22 cellular contexts compared by ENCODE assay signal in genomic region chr18:10840768-10841167, GRCh38.
A peak's percentile ranks its signal among the peaks of the same experiment; 100 is the strongest.
DNase-seq lines count a peak whose midpoint lies in the region; ATAC-seq, FAIRE-seq and TF ChIP-seq lines count a peak whose summit lies in the region.
"Had no signal": no experiment of that assay in that cellular context is flagged by ENCODE, and none has a peak within 500 bp of the region (broad histone marks: within the 10 kb centered on the region; RNA-seq: fewer than 3 reads in every experiment).

No MANE protein-coding gene starts in this region.

- CTCF ChIA-PET in K562 (lab: Yijun Ruan, JAX; ENCODE audit: low intra/inter-chr PET ratio), result no interaction called here

- no peaks in the 10 kb centered on the region for H3K27me3 Mint-ChIP-seq in activated CD4-positive, alpha-beta T cell treated with anti-CD3 and anti-CD28 coated beads, Interleukin-2, amount 10 ng/mL, durations not matched to agents 24 days and 14 days

- no peak for FAIRE-seq in K562 (lab: Jason Lieb, UNC)
- FAIRE-seq: G401.6, H54, RCC 7860 had no signal

- POLR2A ChIA-PET in K562 (lab: Yijun Ruan, JAX), result interaction anchor here (0.5 to 1.3 kb wide), 3 partner anchors 20 to 52 kb away, joined by 3 to 6 read pairs (median 3); no protein-coding TSS in a partner anchor

- no peaks in the 10 kb centered on the region for H3K79me2 ChIP-seq in K562 (ENCODE audit: control insufficient read depth, insufficient read depth, low read length)

- TF ChIP-seq RAD21 in K562 (CRISPR knock-in tag; conservative IDR thresholded peaks at IDR 0.05 in 1 of 2, IDR thresholded peaks at IDR 0.05 in 1 of 2), result no peak

- BruUV-seq in K562 (replicated peaks; lab: Mats Ljungman, UMichigan), result no TSS peak

- in situ Hi-C loops in K562 (cut with MboI), result no loop called here

- peak overlapping the region; percentile 53 for H3K27ac ChIP-seq in K562 (ENCODE audit: extremely low read depth, low read depth, low read length)
- peak overlapping the region in 1 of 2 donors; percentile 24 for H3K27ac ChIP-seq in left lung
- H3K27ac ChIP-seq in tibial nerve, result no peak overlapping the region

- H3K9me3 ChIP-seq in K562 (replicated peaks; ENCODE audit: control insufficient read depth, insufficient read depth, low read depth, low read length) (no peaks in the 10 kb centered on the region), left lung (no peaks in the 10 kb centered on the region), tibial nerve (no peaks in the 10 kb centered on the region)

- intact Hi-C loops in activated CD4-positive, alpha-beta T cell treated with anti-CD3 and anti-CD28 coated beads, Interleukin-2, amount 10 ng/mL, durations not matched to agents 24 days and 14 days (cut with micrococcal nuclease), result no loop called here
- intact Hi-C loops in K562 (cut with micrococcal nuclease), result no loop called here
- intact Hi-C loops in left lung (cut with DNase I), result no loop called here
- intact Hi-C loops in Right ventricle myocardium superior (cut with DNase I), result loop anchor here (10.0 kb wide), 1 partner anchor 56 kb away; no protein-coding TSS in a partner anchor

- WGBS in K562 (ENCODE audit: insufficient coverage, low coverage, missing lambda C conversion rate), result 0% methylated on average over 2 of the region's 2 CpGs
- 51 to 63% methylated on average over 2 of the region's 2 CpGs for WGBS in tibial nerve, 2 donors

- H3K4me1 Mint-ChIP-seq in activated CD4-positive, alpha-beta T cell treated with anti-CD3 and anti-CD28 coated beads, Interleukin-2, amount 10 ng/mL, durations not matched to agents 24 days and 14 days, result no peaks in the 10 kb centered on the region

- no peaks in the 10 kb centered on the region for H4K20me1 ChIP-seq in K562 (replicated peaks; ENCODE audit: control insufficient read depth, insufficient read depth, low read length)

- H3K27me3 ChIP-seq in K562 (ENCODE audit: control insufficient read depth in 2 of 2, insufficient read depth in 2 of 2, low read length in 2 of 2) (no peaks in the 10 kb centered on the region), left lung (no peaks in the 10 kb centered on the region), tibial nerve (no peaks in the 10 kb centered on the region)

- H3K9ac ChIP-seq in K562 (ENCODE audit: insufficient read depth in 1 of 2, low read depth in 2 of 2, low read length in 2 of 2), result no peak overlapping the region

- H3K36me3 Mint-ChIP-seq in activated CD4-positive, alpha-beta T cell treated with anti-CD3 and anti-CD28 coated beads, Interleukin-2, amount 10 ng/mL, durations not matched to agents 24 days and 14 days (ENCODE audit: low read depth), result no peaks in the 10 kb centered on the region
- H3K36me3 Mint-ChIP-seq: CD8-positive, alpha-beta T cell had no signal

- no peaks in the 10 kb centered on the region for H3K36me3 ChIP-seq in K562 (ENCODE audit: control insufficient read depth, insufficient read depth, low read length)
- no peaks in the 10 kb centered on the region for H3K36me3 ChIP-seq in left lung
- no peaks in the 10 kb centered on the region for H3K36me3 ChIP-seq in tibial nerve

- no peak for TF ChIP-seq POLR2A in K562 (conservative IDR thresholded peaks at IDR 0.05)
- TF ChIP-seq POLR2A in tibial nerve (IDR thresholded peaks at IDR 0.05), result no peak

- H3K9me3 Mint-ChIP-seq in activated CD4-positive, alpha-beta T cell treated with anti-CD3 and anti-CD28 coated beads, Interleukin-2, amount 10 ng/mL, durations not matched to agents 24 days and 14 days, result no peaks in the 10 kb centered on the region
- H3K9me3 Mint-ChIP-seq: CD8-positive, alpha-beta T cell had no signal

- DNase-seq in activated CD4-positive, alpha-beta T cell treated with anti-CD3 and anti-CD28 coated beads, Interleukin-2, amount 10 ng/mL, durations not matched to agents 24 days and 14 days, result peak; percentile 6
- no peak for DNase-seq in activated CD4-positive, alpha-beta T cell treated with anti-CD3 and anti-CD28 coated beads, Interleukin-2, amount 50 U/mL, for 4 hours
- DNase-seq in K562 (ENCODE audit: extremely low read depth in 1 of 4, low spot score in 3 of 4) (peak in 2 of 4 experiments; percentile 17 to 41), left lung (no peak), tibial nerve (ENCODE audit: low spot score in 2 of 2) (no peak), GM03348 (ENCODE audit: low spot score) (no peak), Right ventricle myocardium superior (no peak)
- DNase-seq: 8988T; AML-193; C1 segment of cervical spinal cord; Calu3; CD8-positive, alpha-beta T cell; DMS153; Kasumi-1; NCI-H1417; NCI-H1694 treated with DMSO at 0.1 percent for 48 hours; NCI-H446; NCI-H526 had no signal

- no peak overlapping the region for H2AFZ ChIP-seq in K562 (ENCODE audit: low read depth, low read length)

- no peaks in the 10 kb centered on the region for H3K9me1 ChIP-seq in K562 (ENCODE audit: control insufficient read depth, insufficient read depth, low read length)

- no peak overlapping the region for H3K4me3 Mint-ChIP-seq in activated CD4-positive, alpha-beta T cell treated with anti-CD3 and anti-CD28 coated beads, Interleukin-2, amount 10 ng/mL, durations not matched to agents 24 days and 14 days
- H3K4me3 Mint-ChIP-seq: CD8-positive, alpha-beta T cell had no signal

- H3K4me3 ChIP-seq in K562 (no peak overlapping the region), left lung (no peak overlapping the region), tibial nerve (no peak overlapping the region)

- H3K4me2 ChIP-seq in K562 (ENCODE audit: insufficient read depth, low read length), result 0 out of 2 replicates have a peak overlapping the region, but pooled peaks have one; percentile 6

- no peak; the same call in 2 of the 3 replicates for ATAC-seq in K562
- ATAC-seq in left lung, result peak; percentile 44
- ATAC-seq in Right ventricle myocardium superior (ENCODE audit: poor library complexity), result no peak
- ATAC-seq in GM21447 (IDR thresholded peaks at IDR 0.05; ENCODE audit: unreplicated experiment), result no peak
- ATAC-seq: CD8-positive, alpha-beta T cell had no signal

- TF ChIP-seq EP300 in K562 (IDR thresholded peaks at IDR 0.05; ENCODE audit: low read length) (peak; percentile 76; the same call in 1 of the 2 replicates), tibial nerve (IDR thresholded peaks at IDR 0.05) (no peak)

- peaks cover 0 to 12% of the 10 kb centered on the region in 2 experiments; a peak in 2 of 5 replicates for H3K4me1 ChIP-seq in K562 (replicated peaks in 1 of 2; ENCODE audit: control insufficient read depth in 2 of 2, insufficient read depth in 2 of 2, low read length in 2 of 2)
- no peaks in the 10 kb centered on the region for H3K4me1 ChIP-seq in left lung
- H3K4me1 ChIP-seq in tibial nerve, result no peaks in the 10 kb centered on the region

- no peak for TF ChIP-seq CTCF in K562 (IDR thresholded peaks at IDR 0.05 in 2 of 3, conservative IDR thresholded peaks at IDR 0.05 in 1 of 3; ENCODE audit: insufficient read depth in 2 of 3, low read depth in 1 of 3, low read length in 3 of 3)
- TF ChIP-seq CTCF in left lung (IDR thresholded peaks at IDR 0.05), result no peak
- TF ChIP-seq CTCF in tibial nerve (IDR thresholded peaks at IDR 0.05), result no peak

- H3K27ac Mint-ChIP-seq in activated CD4-positive, alpha-beta T cell treated with anti-CD3 and anti-CD28 coated beads, Interleukin-2, amount 10 ng/mL, durations not matched to agents 24 days and 14 days, result no peak overlapping the region
- H3K27ac Mint-ChIP-seq: CD8-positive, alpha-beta T cell had no signal

TF ChIP-seq in K562, 482 proteins besides CTCF, POLR2A, EP300 and RAD21 (continues in another document):
- TF ChIP-seq BHLHE40 (IDR thresholded peaks at IDR 0.05; ENCODE audit: low read length) (no peak), BMI1 (IDR thresholded peaks at IDR 0.05; ENCODE audit: low read length) (no peak), L3MBTL2 (IDR thresholded peaks at IDR 0.05) (no peak), NFIC (IDR thresholded peaks at IDR 0.05) (peak; percentile 34; the same call in 1 of the 2 replicates), CEBPB (tag; IDR thresholded peaks at IDR 0.05) (peak; percentile 72), KDM1A (IDR thresholded peaks at IDR 0.05) (0 out of 4 replicates have a peak, but pooled peaks of 1 of the 2 experiments have one; percentile 13), NUFIP1 (IDR thresholded peaks at IDR 0.05; ENCODE audit: partially characterized antibody) (no peak), ATF1 (CRISPR knock-in tag; IDR thresholded peaks at IDR 0.05) (no peak), ATF1 (tag; IDR thresholded peaks at IDR 0.05) (no peak), DPF2 (IDR thresholded peaks at IDR 0.05) (peak; percentile 76), FOXA3 (CRISPR knock-in tag; conservative IDR thresholded peaks at IDR 0.05 in 1 of 2, IDR thresholded peaks at IDR 0.05 in 1 of 2) (peak in 1 of 2 experiments; percentile 91; a peak in 2 of 4 replicates), PKNOX1 (IDR thresholded peaks at IDR 0.05) (peak; percentile 62), GATA2 (CRISPR knock-in tag; IDR thresholded peaks at IDR 0.05) (peak; percentile 59)
